1 cellular context compared by ENCODE assay signal in the genomic region with DNA sequence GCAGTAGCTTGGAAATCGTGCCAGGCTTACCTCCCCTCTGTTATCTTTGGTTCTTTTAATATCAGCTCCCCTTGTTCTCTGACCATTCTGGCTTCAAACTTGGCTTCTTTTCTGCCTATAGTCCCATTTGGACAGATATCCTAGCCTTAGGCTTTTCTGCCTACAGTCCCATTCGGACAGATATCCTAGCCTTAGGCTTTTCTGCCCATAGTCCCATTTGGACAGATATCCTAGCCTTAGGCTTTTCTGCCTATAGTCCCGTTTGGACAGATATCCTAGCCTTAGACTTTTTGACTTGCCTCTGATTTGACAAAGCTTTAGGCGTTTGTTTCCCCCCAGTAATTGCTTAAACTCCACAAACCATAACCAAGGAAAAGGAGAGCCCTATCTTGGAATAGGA.
TF ChIP-seq lines count a peak whose summit lies in the region.

No MANE protein-coding gene starts in this region.

TF ChIP-seq in HepG2, 621 proteins besides CTCF, POLR2A, EP300 and RAD21:
- TF ChIP-seq MIXL1 (CRISPR knock-in tag; IDR thresholded peaks at IDR 0.05) = no peak
- no peak for TF ChIP-seq NRL (CRISPR knock-in tag; IDR thresholded peaks at IDR 0.05; ENCODE audit: borderline replicate concordance)
TF ChIP-seq in HepG2: peak in this region for 0.
